ENCODE assay signal across 19 cellular contexts in the genomic region with DNA sequence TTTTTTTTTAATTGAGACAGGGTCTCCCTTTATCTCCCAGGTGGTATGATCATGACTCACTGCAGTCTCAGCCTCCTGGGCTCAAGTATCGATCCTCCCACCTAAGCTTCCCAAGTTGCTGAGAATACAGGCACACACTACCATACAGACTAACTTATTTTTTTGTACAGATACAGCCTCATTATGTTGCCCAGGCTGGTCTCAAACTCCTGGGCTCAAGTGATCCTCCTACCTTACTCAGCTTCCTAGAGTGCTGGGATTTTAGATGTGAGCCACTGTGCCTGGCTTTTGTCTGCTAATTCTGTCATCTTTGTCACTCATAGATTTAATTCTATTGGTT. TPM values are rescaled to one million over a fixed set of nuclear protein-coding genes. Genes with fewer than 3 reads are reported as not detected.
A peak's percentile ranks its signal among the peaks of the same experiment; 100 is the strongest.
DNase-seq lines count a peak whose midpoint lies in the region; ATAC-seq, FAIRE-seq and TF ChIP-seq lines count a peak whose summit lies in the region.
"Had no signal": no experiment of that assay in that cellular context is flagged by ENCODE, and none has a peak within 500 bp of the region (broad histone marks: within the 10 kb centered on the region; RNA-seq: fewer than 3 reads in every experiment).

No MANE protein-coding gene starts in this region.

- peaks cover 12% of the 10 kb centered on the region for H3K4me1 Mint-ChIP-seq in activated CD4-positive, alpha-beta T cell treated with anti-CD3 and anti-CD28 coated beads, Interleukin-2, amount 10 ng/mL, durations not matched to agents 24 days and 14 days
- peaks cover 18% of the 10 kb centered on the region for H3K4me1 Mint-ChIP-seq in activated T-helper 17 cell treated with anti-CD3 and anti-CD28 coated beads, Interleukin-2, amount 50 U/mL, for 72 hours

- DNase-seq in activated CD4-positive, alpha-beta T cell treated with anti-CD3 and anti-CD28 coated beads, Interleukin-2, amount 10 ng/mL, durations not matched to agents 24 days and 14 days = no peak
- no peak for DNase-seq in activated CD4-positive, alpha-beta T cell treated with anti-CD3 and anti-CD28 coated beads, Interleukin-2, amount 50 U/mL, for 1 hour
- DNase-seq in GM12891 (ENCODE audit: insufficient read length, low spot score) = no peak
- peak; percentile 1 for DNase-seq in kidney glomerular epithelial cell (lab: John Stamatoyannopoulos, UW)
- DNase-seq in effector CD4-positive, alpha-beta T cell = no peak
- DNase-seq: amniotic stem cell; BE2C; mesenchymal stem cell; naive thymus-derived CD8-positive, alpha-beta T cell; NCI-H2107; NCI-H526; right cardiac atrium; uterus had no signal

- TF ChIP-seq POLR2A in GM12891 (IDR thresholded peaks at IDR 0.05; ENCODE audit: low read depth, low read length) = no peak

- H3K27ac Mint-ChIP-seq in activated CD4-positive, alpha-beta T cell treated with anti-CD3 and anti-CD28 coated beads, Interleukin-2, amount 10 ng/mL, durations not matched to agents 24 days and 14 days = peak overlapping the region; percentile 60
- H3K27ac Mint-ChIP-seq in activated T-helper 17 cell treated with anti-CD3 and anti-CD28 coated beads, Interleukin-2, amount 50 U/mL, for 72 hours = peak overlapping the region; percentile 22

- peaks cover 30% of the 10 kb centered on the region for H3K36me3 Mint-ChIP-seq in activated CD4-positive, alpha-beta T cell treated with anti-CD3 and anti-CD28 coated beads, Interleukin-2, amount 10 ng/mL, durations not matched to agents 24 days and 14 days (ENCODE audit: low read depth)
- peaks cover 14% of the 10 kb centered on the region for H3K36me3 Mint-ChIP-seq in activated T-helper 17 cell treated with anti-CD3 and anti-CD28 coated beads, Interleukin-2, amount 50 U/mL, for 72 hours (ENCODE audit: low read depth)

- ATAC-seq in activated T-helper 17 cell treated with anti-CD3 and anti-CD28 coated beads, Interleukin-2, amount 50 U/mL, for 72 hours (replicated peaks) = peak; percentile 55
- ATAC-seq in HG03039 (IDR thresholded peaks at IDR 0.05; ENCODE audit: unreplicated experiment) (no peak), HG02571 (IDR thresholded peaks at IDR 0.05; ENCODE audit: unreplicated experiment) (no peak)
- ATAC-seq: A549; naive thymus-derived CD8-positive, alpha-beta T cell; right cardiac atrium had no signal

- H3K4me3 Mint-ChIP-seq in activated CD4-positive, alpha-beta T cell treated with anti-CD3 and anti-CD28 coated beads, Interleukin-2, amount 10 ng/mL, durations not matched to agents 24 days and 14 days = no peak overlapping the region
- peak overlapping the region; percentile 20 for H3K4me3 Mint-ChIP-seq in activated T-helper 17 cell treated with anti-CD3 and anti-CD28 coated beads, Interleukin-2, amount 50 U/mL, for 72 hours
- H3K4me3 Mint-ChIP-seq: central memory CD8-positive, alpha-beta T cell; naive thymus-derived CD8-positive, alpha-beta T cell had no signal

- FAIRE-seq in GM12891 (lab: Jason Lieb, UNC) = peak; percentile 28
- FAIRE-seq: A549, G401.6 had no signal

- intact Hi-C loops in activated CD4-positive, alpha-beta T cell treated with anti-CD3 and anti-CD28 coated beads, Interleukin-2, amount 10 ng/mL, durations not matched to agents 24 days and 14 days (cut with micrococcal nuclease) = no loop called here

- no peaks in the 10 kb centered on the region for H3K9me3 Mint-ChIP-seq in activated CD4-positive, alpha-beta T cell treated with anti-CD3 and anti-CD28 coated beads, Interleukin-2, amount 10 ng/mL, durations not matched to agents 24 days and 14 days
- H3K9me3 Mint-ChIP-seq in activated T-helper 17 cell treated with anti-CD3 and anti-CD28 coated beads, Interleukin-2, amount 50 U/mL, for 72 hours = no peaks in the 10 kb centered on the region
- H3K9me3 Mint-ChIP-seq: central memory CD8-positive, alpha-beta T cell; naive thymus-derived CD8-positive, alpha-beta T cell had no signal

- no peaks in the 10 kb centered on the region for H3K27me3 Mint-ChIP-seq in activated CD4-positive, alpha-beta T cell treated with anti-CD3 and anti-CD28 coated beads, Interleukin-2, amount 10 ng/mL, durations not matched to agents 24 days and 14 days
- no peaks in the 10 kb centered on the region for H3K27me3 Mint-ChIP-seq in activated T-helper 17 cell treated with anti-CD3 and anti-CD28 coated beads, Interleukin-2, amount 50 U/mL, for 72 hours
- H3K27me3 Mint-ChIP-seq: central memory CD8-positive, alpha-beta T cell; naive thymus-derived CD8-positive, alpha-beta T cell had no signal

TF ChIP-seq in GM12891, 5 proteins besides CTCF, POLR2A, EP300 and RAD21:
- TF ChIP-seq SPI1 (IDR thresholded peaks at IDR 0.05; ENCODE audit: low read depth, low read length) = no peak

RNA-seq across cellular contexts. Expression of a gene that starts 43.5 kb away (rescaled TPM):
- 36.4 and 36.5 TPM in 2 replicates for total RNA-seq in activated CD4-positive, alpha-beta T cell treated with anti-CD3 and anti-CD28 coated beads, Interleukin-2, amount 10 ng/mL, durations not matched to agents 24 days and 14 days
- 4.4 TPM for polyA plus RNA-seq in GM12891 (2012; ENCODE audit: low read depth, missing spikeins)
- 10 to 100 TPM; 35.9 to 41.7 TPM for total RNA-seq in activated T-helper 17 cell treated with anti-CD3 and anti-CD28 coated beads, Interleukin-2, amount 50 U/mL, for 72 hours
